1 cellular context compared by ENCODE assay signal in genomic region chr19:36915992-36916830, GRCh38.
TF ChIP-seq lines count a peak whose summit lies in the region.

TSS of gene ZNF568 (plus strand) at chr19:36916332. CDS start at chr19:36922771, 6,439 bp downstream.
TSS of gene ZNF829 (minus strand) at chr19:36916291. CDS start at chr19:36915167, 1,124 bp downstream.

TF ChIP-seq in HepG2, 621 proteins besides CTCF, POLR2A, EP300 and RAD21 (continued from another document and continues in another):
- peak; percentile 84; the same call in 1 of the 2 replicates for TF ChIP-seq ARID4A (CRISPR knock-in tag; IDR thresholded peaks at IDR 0.05; ENCODE audit: borderline replicate concordance)
- no peak for TF ChIP-seq MATR3 (CRISPR knock-in tag; IDR thresholded peaks at IDR 0.05)
- no peak for TF ChIP-seq NFYC (CRISPR knock-in tag; IDR thresholded peaks at IDR 0.05)
- TF ChIP-seq THYN1 (CRISPR knock-in tag; IDR thresholded peaks at IDR 0.05; ENCODE audit: borderline replicate concordance, low read depth), result no peak
- no peak for TF ChIP-seq KLF15 (CRISPR knock-in tag; IDR thresholded peaks at IDR 0.05; ENCODE audit: borderline replicate concordance)
- TF ChIP-seq ZNF770 (CRISPR knock-in tag; IDR thresholded peaks at IDR 0.05), result no peak
- TF ChIP-seq ZNF710 (CRISPR knock-in tag; IDR thresholded peaks at IDR 0.05; ENCODE audit: borderline replicate concordance), result no peak
- TF ChIP-seq ZNF687 (CRISPR knock-in tag; IDR thresholded peaks at IDR 0.05), result peak; percentile 68
- peak; percentile 83 for TF ChIP-seq CREM (IDR thresholded peaks at IDR 0.05)
- TF ChIP-seq CREM (CRISPR knock-in tag; IDR thresholded peaks at IDR 0.05), result no peak
- no peak for TF ChIP-seq SAFB2 (CRISPR knock-in tag; IDR thresholded peaks at IDR 0.05; ENCODE audit: borderline replicate concordance, low read depth)
- no peak for TF ChIP-seq ZSCAN9 (CRISPR knock-in tag; IDR thresholded peaks at IDR 0.05; ENCODE audit: borderline replicate concordance)
- no peak for TF ChIP-seq ZNF790 (CRISPR knock-in tag; IDR thresholded peaks at IDR 0.05; ENCODE audit: borderline replicate concordance)
- no peak for TF ChIP-seq IKZF4 (CRISPR knock-in tag; IDR thresholded peaks at IDR 0.05; ENCODE audit: borderline replicate concordance, low read depth, not compliant biosample characterization)
- no peak for TF ChIP-seq HNRNPL (IDR thresholded peaks at IDR 0.05; ENCODE audit: low read depth, low read length)
- TF ChIP-seq ZNF530 (CRISPR knock-in tag; IDR thresholded peaks at IDR 0.05; ENCODE audit: low read depth), result no peak
- no peak for TF ChIP-seq ZNF253 (CRISPR knock-in tag; IDR thresholded peaks at IDR 0.05; ENCODE audit: borderline replicate concordance)
- no peak for TF ChIP-seq DDIT3 (CRISPR knock-in tag; IDR thresholded peaks at IDR 0.05)
- no peak for TF ChIP-seq BRF2 (CRISPR knock-in tag; IDR thresholded peaks at IDR 0.05)
- peak; percentile 69 for TF ChIP-seq ZFY (CRISPR knock-in tag; IDR thresholded peaks at IDR 0.05)
- TF ChIP-seq HNRNPLL (IDR thresholded peaks at IDR 0.05; ENCODE audit: low read depth, low read length, poor library complexity, severe bottlenecking), result no peak
- no peak for TF ChIP-seq ZBTB7B (CRISPR knock-in tag; IDR thresholded peaks at IDR 0.05)
- no peak for TF ChIP-seq GLMP (CRISPR knock-in tag; IDR thresholded peaks at IDR 0.05; ENCODE audit: borderline replicate concordance)
- TF ChIP-seq SUZ12 (IDR thresholded peaks at IDR 0.05; ENCODE audit: low read depth, low read length), result peak; percentile 11; the same call in 1 of the 2 replicates
- TF ChIP-seq ZNF335 (CRISPR knock-in tag; IDR thresholded peaks at IDR 0.05), result no peak
- 0 out of 2 replicates have a peak, but pooled peaks have one; percentile 35 for TF ChIP-seq ZNF563 (CRISPR knock-in tag; IDR thresholded peaks at IDR 0.05)
- TF ChIP-seq ZBTB39 (CRISPR knock-in tag; IDR thresholded peaks at IDR 0.05), result no peak
- TF ChIP-seq ZNF256 (CRISPR knock-in tag; conservative IDR thresholded peaks at IDR 0.05), result no peak
- TF ChIP-seq SP2 (CRISPR knock-in tag; IDR thresholded peaks at IDR 0.05), result peak; percentile 27; the same call in 1 of the 2 replicates
- no peak for TF ChIP-seq E2F5 (CRISPR knock-in tag; conservative IDR thresholded peaks at IDR 0.05)
- TF ChIP-seq PHF8 (CRISPR knock-in tag; IDR thresholded peaks at IDR 0.05), result peak; percentile 80
- TF ChIP-seq ZNF564 (CRISPR knock-in tag; IDR thresholded peaks at IDR 0.05), result peak; percentile 44; the same call in 1 of the 2 replicates
- no peak for TF ChIP-seq CAMTA2 (CRISPR knock-in tag; IDR thresholded peaks at IDR 0.05; ENCODE audit: borderline replicate concordance)
- peak; percentile 70 for TF ChIP-seq POGZ (CRISPR knock-in tag; IDR thresholded peaks at IDR 0.05)
- no peak for TF ChIP-seq ZNF552 (CRISPR knock-in tag; IDR thresholded peaks at IDR 0.05; ENCODE audit: borderline replicate concordance)
- TF ChIP-seq ETS1 (CRISPR knock-in tag; IDR thresholded peaks at IDR 0.05), result no peak
- TF ChIP-seq ZNF800 (CRISPR knock-in tag; IDR thresholded peaks at IDR 0.05), result no peak
- TF ChIP-seq ZNF703 (CRISPR knock-in tag; IDR thresholded peaks at IDR 0.05; ENCODE audit: borderline replicate concordance), result no peak
